ENCODE assay signal across 13 cellular contexts in the genomic region with DNA sequence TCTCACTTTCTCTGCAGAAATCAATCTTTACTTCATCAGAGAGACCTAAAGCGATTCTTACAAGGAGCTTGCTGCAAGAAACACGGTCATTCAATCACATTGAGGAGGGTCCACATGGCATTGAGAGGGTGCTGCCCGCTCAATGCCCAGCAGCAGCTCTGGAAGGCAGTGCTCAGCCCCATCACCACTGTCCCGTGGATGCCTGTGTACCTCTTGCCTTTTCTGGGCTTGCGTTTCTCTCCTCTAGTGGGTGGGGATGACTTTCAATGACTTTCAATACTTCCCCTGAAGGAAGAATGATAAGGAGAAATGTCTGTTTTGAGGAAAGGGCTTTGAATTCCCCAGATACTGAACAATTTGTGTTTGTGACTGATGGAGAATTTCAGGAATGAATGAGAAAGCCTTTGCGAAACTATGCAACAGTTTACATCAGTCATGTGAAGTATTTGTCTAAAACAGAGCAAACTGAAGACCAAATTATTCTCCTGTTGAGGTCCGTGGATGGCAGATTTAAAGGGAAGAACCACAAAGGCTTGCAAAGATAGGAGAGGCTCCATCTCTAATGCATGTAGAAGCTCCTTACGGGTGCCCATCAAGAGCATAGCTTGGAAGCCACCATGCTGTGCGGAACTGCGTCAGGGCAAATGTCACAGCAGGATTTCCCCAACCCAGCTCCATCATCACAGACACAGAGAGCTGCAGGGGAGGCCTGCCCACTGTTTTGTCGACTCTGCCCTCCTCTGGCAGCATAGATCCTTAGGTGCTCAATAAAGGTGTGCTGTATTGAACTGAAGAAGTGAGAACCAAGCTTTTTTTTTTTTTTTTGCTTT. TPM values are rescaled to one million over a fixed set of nuclear protein-coding genes. Genes with fewer than 3 reads are reported as not detected.
DNase-seq lines count a peak whose midpoint lies in the region; ATAC-seq, FAIRE-seq and TF ChIP-seq lines count a peak whose summit lies in the region.
"Had no signal": no experiment of that assay in that cellular context is flagged by ENCODE, and none has a peak within 500 bp of the region (broad histone marks: within the 10 kb centered on the region; RNA-seq: fewer than 3 reads in every experiment).

No MANE protein-coding gene starts in this region.

- no peaks in the 10 kb centered on the region for H4K20me1 ChIP-seq in HepG2 (ENCODE audit: insufficient read depth, low read length)

- H3K9ac ChIP-seq in HepG2 (ENCODE audit: insufficient read depth, low read depth, low read length): peak overlapping the region; percentile 40

- no peak overlapping the region for H3K27ac Mint-ChIP-seq in activated CD4-positive, alpha-beta T cell treated with anti-CD3 and anti-CD28 coated beads, Interleukin-2, amount 10 ng/mL, durations not matched to agents 24 days and 14 days
- H3K27ac Mint-ChIP-seq in activated CD4-positive, alpha-beta T cell treated with anti-CD3 and anti-CD28 coated beads, Interleukin-2, amount 10 ng/mL, durations not matched to agents 7 days and 5 days: no peak overlapping the region
- H3K27ac Mint-ChIP-seq in activated naive CD4-positive, alpha-beta T cell treated with anti-CD3 and anti-CD28 coated beads for 36 hours: no peak overlapping the region
- H3K27ac Mint-ChIP-seq: T-helper 17 cell had no signal

- H3K27ac ChIP-seq in caudate nucleus (ENCODE audit: low read depth, low read length) (peak overlapping the region; percentile 88), HepG2 (ENCODE audit: extremely low read length, insufficient read depth, low read length) (peak overlapping the region; percentile 92), tibial nerve (peak overlapping the region; percentile 72 to 97 (median 87))
- H3K27ac ChIP-seq: 22Rv1, cardiac muscle cell had no signal

- no peaks in the 10 kb centered on the region for H3K36me3 Mint-ChIP-seq in activated CD4-positive, alpha-beta T cell treated with anti-CD3 and anti-CD28 coated beads, Interleukin-2, amount 10 ng/mL, durations not matched to agents 24 days and 14 days (ENCODE audit: low read depth)
- H3K36me3 Mint-ChIP-seq in activated CD4-positive, alpha-beta T cell treated with anti-CD3 and anti-CD28 coated beads, Interleukin-2, amount 10 ng/mL, durations not matched to agents 7 days and 5 days (ENCODE audit: low read depth): no peaks in the 10 kb centered on the region
- no peaks in the 10 kb centered on the region for H3K36me3 Mint-ChIP-seq in activated naive CD4-positive, alpha-beta T cell treated with anti-CD3 and anti-CD28 coated beads for 36 hours (ENCODE audit: low read depth)

- TF ChIP-seq RAD21 in HepG2 (CRISPR knock-in tag; IDR thresholded peaks at IDR 0.05): no peak

- H3K4me1 Mint-ChIP-seq in activated CD4-positive, alpha-beta T cell treated with anti-CD3 and anti-CD28 coated beads, Interleukin-2, amount 10 ng/mL, durations not matched to agents 24 days and 14 days: peaks cover 14% of the 10 kb centered on the region
- peaks cover 32% of the 10 kb centered on the region for H3K4me1 Mint-ChIP-seq in activated CD4-positive, alpha-beta T cell treated with anti-CD3 and anti-CD28 coated beads, Interleukin-2, amount 10 ng/mL, durations not matched to agents 7 days and 5 days
- peaks cover 20% of the 10 kb centered on the region for H3K4me1 Mint-ChIP-seq in activated naive CD4-positive, alpha-beta T cell treated with anti-CD3 and anti-CD28 coated beads for 36 hours (ENCODE audit: low read depth)

- no peak overlapping the region for H3K4me3 Mint-ChIP-seq in activated CD4-positive, alpha-beta T cell treated with anti-CD3 and anti-CD28 coated beads, Interleukin-2, amount 10 ng/mL, durations not matched to agents 24 days and 14 days
- H3K4me3 Mint-ChIP-seq in activated CD4-positive, alpha-beta T cell treated with anti-CD3 and anti-CD28 coated beads, Interleukin-2, amount 10 ng/mL, durations not matched to agents 7 days and 5 days: no peak overlapping the region
- H3K4me3 Mint-ChIP-seq in activated naive CD4-positive, alpha-beta T cell treated with anti-CD3 and anti-CD28 coated beads for 36 hours: no peak overlapping the region
- H3K4me3 Mint-ChIP-seq: T-helper 17 cell had no signal

- DNase-seq in activated CD4-positive, alpha-beta T cell treated with anti-CD3 and anti-CD28 coated beads, Interleukin-2, amount 10 ng/mL, durations not matched to agents 24 days and 14 days: peak; percentile 37
- DNase-seq in activated CD4-positive, alpha-beta T cell treated with anti-CD3 and anti-CD28 coated beads, Interleukin-2, amount 10 ng/mL, durations not matched to agents 7 days and 5 days: no peak
- DNase-seq in caudate nucleus (lab: John Stamatoyannopoulos, UW): no peak
- peak; percentile 52 for DNase-seq in HepG2 (ENCODE audit: low spot score)
- peak in 1 of 2 donors; percentile 7 for DNase-seq in tibial nerve (ENCODE audit: low spot score in 2 of 2)
- no peak for DNase-seq in GM13976 (ENCODE audit: low spot score)
- no peak for DNase-seq in activated naive CD4-positive, alpha-beta T cell treated with anti-CD3 and anti-CD28 coated beads for 36 hours
- no peak for DNase-seq in omental fat pad (ENCODE audit: low spot score)
- DNase-seq: MV-4-11, NCI-H82, T-helper 17 cell had no signal

- H3K27me3 ChIP-seq in HepG2 (ENCODE audit: control insufficient read depth in 1 of 2, insufficient read depth in 2 of 2, low read length in 2 of 2) (no peaks in the 10 kb centered on the region), tibial nerve (no peaks in the 10 kb centered on the region)
- H3K27me3 ChIP-seq: cardiac muscle cell had no signal

- H3K9me3 ChIP-seq in HepG2 (ENCODE audit: low read length): no peaks in the 10 kb centered on the region
- no peaks in the 10 kb centered on the region for H3K9me3 ChIP-seq in tibial nerve

- H3K27me3 Mint-ChIP-seq in activated CD4-positive, alpha-beta T cell treated with anti-CD3 and anti-CD28 coated beads, Interleukin-2, amount 10 ng/mL, durations not matched to agents 24 days and 14 days: peaks cover 13% of the 10 kb centered on the region
- H3K27me3 Mint-ChIP-seq in activated CD4-positive, alpha-beta T cell treated with anti-CD3 and anti-CD28 coated beads, Interleukin-2, amount 10 ng/mL, durations not matched to agents 7 days and 5 days: peaks cover 9% of the 10 kb centered on the region
- no peaks in the 10 kb centered on the region for H3K27me3 Mint-ChIP-seq in activated naive CD4-positive, alpha-beta T cell treated with anti-CD3 and anti-CD28 coated beads for 36 hours (ENCODE audit: low read depth)

- H3K4me2 ChIP-seq in HepG2 (ENCODE audit: low read depth, low read length): peak overlapping the region; percentile 9

- H3K36me3 ChIP-seq in HepG2 (replicated peaks in 1 of 2; ENCODE audit: control insufficient read depth in 1 of 2, insufficient read depth in 2 of 2, low read length in 2 of 2): peaks cover 14 to 25% of the 10 kb centered on the region in 2 experiments; a peak in 3 of 5 replicates
- peaks cover 0 to 47% (median 0%) of the 10 kb centered on the region in 3 donors for H3K36me3 ChIP-seq in tibial nerve

- POLR2A ChIA-PET in activated CD4-positive, alpha-beta T cell treated with anti-CD3 and anti-CD28 coated beads, Interleukin-2, amount 10 ng/mL, durations not matched to agents 7 days and 5 days (lab: Charles Lee): no interaction called here
- POLR2A ChIA-PET in HepG2 (lab: Yijun Ruan, JAX): interaction anchor here (0.9 to 12.0 kb wide), 9 partner anchors 10 to 1038 kb away, joined by 3 to 863 read pairs (median 5); partner anchors contain the start of genes DEPP1 and RASSF4

- H2AFZ ChIP-seq in HepG2 (ENCODE audit: low read length): no peak overlapping the region

- TF ChIP-seq POLR2A in HepG2 (IDR thresholded peaks at IDR 0.05; ENCODE audit: insufficient read depth in 1 of 2, low read depth in 2 of 2, low read length in 2 of 2) (no peak), tibial nerve (IDR thresholded peaks at IDR 0.05) (no peak)

- no peaks in the 10 kb centered on the region for H3K9me3 Mint-ChIP-seq in activated CD4-positive, alpha-beta T cell treated with anti-CD3 and anti-CD28 coated beads, Interleukin-2, amount 10 ng/mL, durations not matched to agents 24 days and 14 days
- no peaks in the 10 kb centered on the region for H3K9me3 Mint-ChIP-seq in activated CD4-positive, alpha-beta T cell treated with anti-CD3 and anti-CD28 coated beads, Interleukin-2, amount 10 ng/mL, durations not matched to agents 7 days and 5 days
- H3K9me3 Mint-ChIP-seq in activated naive CD4-positive, alpha-beta T cell treated with anti-CD3 and anti-CD28 coated beads for 36 hours: no peaks in the 10 kb centered on the region

- TF ChIP-seq EP300 in HepG2 (IDR thresholded peaks at IDR 0.05; ENCODE audit: low read depth in 2 of 2, low read length in 2 of 2) (peak in 1 of 2 experiments; percentile 44; a peak in 1 of 4 replicates), HepG2 (CRISPR knock-in tag; IDR thresholded peaks at IDR 0.05; ENCODE audit: borderline replicate concordance) (no peak), tibial nerve (IDR thresholded peaks at IDR 0.05) (peak; percentile 20 to 31)

- 76% methylated on average over 11 of the region's 11 CpGs for WGBS in HepG2 (ENCODE audit: low lambda C conversion rate)
- WGBS in tibial nerve, 2 donors: 60 to 62% methylated on average over 8 to 11 of the region's 11 CpGs

- intact Hi-C loops in activated CD4-positive, alpha-beta T cell treated with anti-CD3 and anti-CD28 coated beads, Interleukin-2, amount 10 ng/mL, durations not matched to agents 24 days and 14 days (cut with micrococcal nuclease): no loop called here
- intact Hi-C loops in HepG2 (cut with micrococcal nuclease; ENCODE audit: unreplicated experiment): loop anchor here (5.0 kb wide), 1 partner anchor 62 kb away; no protein-coding TSS in a partner anchor
- intact Hi-C loops in activated naive CD4-positive, alpha-beta T cell treated with anti-CD3 and anti-CD28 coated beads for 36 hours (cut with micrococcal nuclease): no loop called here

- in situ Hi-C loops in HepG2 (cut with HindIII; ENCODE audit: extremely low pct_ligation_motif_present, low pct_unique_long_range_greater_than_20kb) (no loop called here), GM13976 (cut with MboI; ENCODE audit: low sequenced_read_pairs, unreplicated experiment) (no loop called here)

- CTCF ChIA-PET in activated CD4-positive, alpha-beta T cell treated with anti-CD3 and anti-CD28 coated beads, Interleukin-2, amount 10 ng/mL, durations not matched to agents 7 days and 5 days (lab: Charles Lee): interaction anchor here (1.2 to 1.8 kb wide), 3 partner anchors 10 to 26 kb away, joined by 3 to 5 read pairs (median 4); no protein-coding TSS in a partner anchor
- CTCF ChIA-PET in HepG2 (lab: Yijun Ruan, JAX; ENCODE audit: low intra/inter-chr PET ratio, low total read pairs): no interaction called here
- CTCF ChIA-PET in activated naive CD4-positive, alpha-beta T cell treated with anti-CD3 and anti-CD28 coated beads for 36 hours (lab: Charles Lee): interaction anchor here (0.6 to 1.4 kb wide), 3 partner anchors 16 to 1036 kb away, joined by 3 to 5 read pairs (median 5); partner anchors contain the start of gene DEPP1

- ATAC-seq in HepG2: no peak
- ATAC-seq in omental fat pad (ENCODE audit: low FRiP score): no peak
- ATAC-seq: T-helper 17 cell had no signal

- no peaks in the 10 kb centered on the region for H3K79me2 ChIP-seq in HepG2 (ENCODE audit: insufficient read depth, low read length)

- H3K4me3 ChIP-seq in HepG2 (replicated peaks in 1 of 3; ENCODE audit: insufficient read depth in 1 of 3, low read depth in 2 of 3, low read length in 3 of 3): no peak overlapping the region
- no peak overlapping the region for H3K4me3 ChIP-seq in tibial nerve
- H3K4me3 ChIP-seq: cardiac muscle cell had no signal

- H3K4me1 ChIP-seq in HepG2 (ENCODE audit: insufficient read depth, low read length): peaks cover 96% of the 10 kb centered on the region
- H3K4me1 ChIP-seq in tibial nerve: peaks cover 4 to 96% (median 59%) of the 10 kb centered on the region in 4 donors

- TF ChIP-seq CTCF in HepG2 (CRISPR knock-in tag; IDR thresholded peaks at IDR 0.05) (peak; percentile 28; the same call in 1 of the 2 replicates), tibial nerve (IDR thresholded peaks at IDR 0.05) (no peak), GM13976 (IDR thresholded peaks at IDR 0.05; ENCODE audit: borderline replicate concordance, control extremely low read depth, extremely low read depth, insufficient read depth, missing control alignments) (no peak), omental fat pad (IDR thresholded peaks at IDR 0.05) (no peak)

- FAIRE-seq in HepG2 (lab: Jason Lieb, UNC): no peak

- TSS peak; percentile 31 for BruUV-seq in HepG2 (replicated peaks; lab: Mats Ljungman, UMichigan)

RNA-seq across cellular contexts. Expression of gene ZNF22, which starts 6.6 kb away (rescaled TPM):
- total RNA-seq in activated CD4-positive, alpha-beta T cell treated with anti-CD3 and anti-CD28 coated beads, Interleukin-2, amount 10 ng/mL, durations not matched to agents 24 days and 14 days: 26.0 and 26.7 TPM in 2 replicates
- 10 to 100 TPM; 26.9 to 29.7 TPM for total RNA-seq in activated CD4-positive, alpha-beta T cell treated with anti-CD3 and anti-CD28 coated beads, Interleukin-2, amount 10 ng/mL, durations not matched to agents 7 days and 5 days
- total RNA-seq in HepG2 (2016; rRNA removed; fragmentation: Illumina TruSeq; extraction: Trizol) (0.40 and 0.58 TPM in 2 replicates), tibial nerve (10 to 100 TPM; 23.4 to 30.2 (median 26.0) TPM), omental fat pad (10 to 100 TPM; 25.9 to 51.7 (median 37.7) TPM)
- not detected in 2 replicates for total RNA-seq in HepG2 (2016; cell fraction: cytosol; rRNA removed; fragmentation: Illumina TruSeq; extraction: Trizol; ENCODE audit: low read depth)
- 0.49 and 0.56 TPM in 2 replicates for total RNA-seq in HepG2 (2016; cell fraction: insoluble cytoplasmic fraction; rRNA removed; fragmentation: Illumina TruSeq; extraction: Trizol)
- 0.28 and 0.45 TPM in 2 replicates for total RNA-seq in HepG2 (2016; cell fraction: membrane; rRNA removed; fragmentation: Illumina TruSeq; extraction: Trizol)
- total RNA-seq in HepG2 (2016; cell fraction: nucleus; rRNA removed; fragmentation: Illumina TruSeq; extraction: Trizol): 0.75 and 1.2 TPM in 2 replicates
- polyA plus RNA-seq in HepG2 (2011; rRNA removed): 1.1 and 1.3 TPM in 2 replicates
- 0.35 and 0.77 TPM in 2 replicates for polyA plus RNA-seq in HepG2 (2011; cell fraction: cytosol; rRNA removed)
- polyA plus RNA-seq in HepG2 (2011; cell fraction: nucleus; rRNA removed): 1.2 and 1.7 TPM in 2 replicates
- 1.6 and 2.5 TPM in 2 replicates for polyA plus RNA-seq in HepG2 (2012)
- 0.07 and 0.09 TPM in 2 replicates for polyA plus RNA-seq in HepG2 (2016; cell fraction: cytosol; fragmentation: Illumina TruSeq; extraction: Trizol; ENCODE audit: low read depth)
- polyA plus RNA-seq in HepG2 (2016; cell fraction: insoluble cytoplasmic fraction; fragmentation: Illumina TruSeq; extraction: Trizol; ENCODE audit: low read depth): 0.60 and 0.62 TPM in 2 replicates
- polyA plus RNA-seq in HepG2 (2016; cell fraction: membrane; fragmentation: Illumina TruSeq; extraction: Trizol; ENCODE audit: low read depth): 0.22 and 0.27 TPM in 2 replicates
- polyA plus RNA-seq in HepG2 (2016; cell fraction: nucleus; fragmentation: Illumina TruSeq; extraction: Trizol; ENCODE audit: insufficient read depth, low read depth): 0.89 and 1.1 TPM in 2 replicates
- not detected in 2 replicates for polyA minus RNA-seq in HepG2 (2011; rRNA and poly(A)+ RNA removed; ENCODE audit: low replicate concordance)
- polyA minus RNA-seq in HepG2 (2011; cell fraction: cytosol; rRNA and poly(A)+ RNA removed): not detected in 2 replicates
- 2.2 and 2.4 TPM in 2 replicates for polyA minus RNA-seq in HepG2 (2011; cell fraction: nucleus; rRNA and poly(A)+ RNA removed)
- 10 to 100 TPM; 18.7 to 19.5 TPM for total RNA-seq in activated naive CD4-positive, alpha-beta T cell treated with anti-CD3 and anti-CD28 coated beads for 36 hours

RNA-seq across cellular contexts. Expression of gene DEPP1, which starts 15.5 kb away (rescaled TPM):
- 3.3 and 4.3 TPM in 2 replicates for total RNA-seq in activated CD4-positive, alpha-beta T cell treated with anti-CD3 and anti-CD28 coated beads, Interleukin-2, amount 10 ng/mL, durations not matched to agents 24 days and 14 days
- total RNA-seq in activated CD4-positive, alpha-beta T cell treated with anti-CD3 and anti-CD28 coated beads, Interleukin-2, amount 10 ng/mL, durations not matched to agents 7 days and 5 days: under 1 TPM; 0.22 to 0.33 TPM
- 11.2 and 14.8 TPM in 2 replicates for total RNA-seq in HepG2 (2016; rRNA removed; fragmentation: Illumina TruSeq; extraction: Trizol)
- total RNA-seq in HepG2 (2016; cell fraction: cytosol; rRNA removed; fragmentation: Illumina TruSeq; extraction: Trizol; ENCODE audit: low read depth): 3.0 and 5.0 TPM in 2 replicates
- 9.0 and 15.3 TPM in 2 replicates for total RNA-seq in HepG2 (2016; cell fraction: insoluble cytoplasmic fraction; rRNA removed; fragmentation: Illumina TruSeq; extraction: Trizol)
- total RNA-seq in HepG2 (2016; cell fraction: membrane; rRNA removed; fragmentation: Illumina TruSeq; extraction: Trizol): 9.0 and 9.3 TPM in 2 replicates
- 15.1 and 16.0 TPM in 2 replicates for total RNA-seq in HepG2 (2016; cell fraction: nucleus; rRNA removed; fragmentation: Illumina TruSeq; extraction: Trizol)
- polyA plus RNA-seq in HepG2 (2011; rRNA removed): 270 and 338 TPM in 2 replicates
- polyA plus RNA-seq in HepG2 (2011; cell fraction: cytosol; rRNA removed): 261 and 317 TPM in 2 replicates
- 103 and 135 TPM in 2 replicates for polyA plus RNA-seq in HepG2 (2011; cell fraction: nucleus; rRNA removed)
- 132 and 232 TPM in 2 replicates for polyA plus RNA-seq in HepG2 (2012)
- 2.0 and 2.5 TPM in 2 replicates for polyA plus RNA-seq in HepG2 (2016; cell fraction: cytosol; fragmentation: Illumina TruSeq; extraction: Trizol; ENCODE audit: low read depth)
- 9.3 and 11.2 TPM in 2 replicates for polyA plus RNA-seq in HepG2 (2016; cell fraction: insoluble cytoplasmic fraction; fragmentation: Illumina TruSeq; extraction: Trizol; ENCODE audit: low read depth)
- polyA plus RNA-seq in HepG2 (2016; cell fraction: membrane; fragmentation: Illumina TruSeq; extraction: Trizol; ENCODE audit: low read depth): 3.6 and 5.2 TPM in 2 replicates
- 13.4 and 15.5 TPM in 2 replicates for polyA plus RNA-seq in HepG2 (2016; cell fraction: nucleus; fragmentation: Illumina TruSeq; extraction: Trizol; ENCODE audit: insufficient read depth, low read depth)
- 1.8 and 739 TPM in 2 replicates for polyA minus RNA-seq in HepG2 (2011; rRNA and poly(A)+ RNA removed; ENCODE audit: low replicate concordance)
- 249 and 254 TPM in 2 replicates for polyA minus RNA-seq in HepG2 (2011; cell fraction: cytosol; rRNA and poly(A)+ RNA removed)
- 107 and 142 TPM in 2 replicates for polyA minus RNA-seq in HepG2 (2011; cell fraction: nucleus; rRNA and poly(A)+ RNA removed)
- total RNA-seq in tibial nerve: 1,000 to 10,000 TPM in 1 of 4 donors, 100 to 1,000 TPM in 3; 530 to 1,439 (median 798) TPM
- total RNA-seq in activated naive CD4-positive, alpha-beta T cell treated with anti-CD3 and anti-CD28 coated beads for 36 hours: 1 to 10 TPM; 2.4 to 3.2 TPM
- total RNA-seq in omental fat pad: 100 to 1,000 TPM; 181 to 740 (median 276) TPM

RNA-seq across cellular contexts. Expression of gene RASSF4, which starts 34.5 kb away (rescaled TPM):
- total RNA-seq in activated CD4-positive, alpha-beta T cell treated with anti-CD3 and anti-CD28 coated beads, Interleukin-2, amount 10 ng/mL, durations not matched to agents 24 days and 14 days: 1.3 and 1.5 TPM in 2 replicates
- total RNA-seq in activated CD4-positive, alpha-beta T cell treated with anti-CD3 and anti-CD28 coated beads, Interleukin-2, amount 10 ng/mL, durations not matched to agents 7 days and 5 days: under 1 TPM; 0.42 to 0.52 TPM
- 49.9 and 51.7 TPM in 2 replicates for total RNA-seq in HepG2 (2016; rRNA removed; fragmentation: Illumina TruSeq; extraction: Trizol)
- total RNA-seq in HepG2 (2016; cell fraction: cytosol; rRNA removed; fragmentation: Illumina TruSeq; extraction: Trizol; ENCODE audit: low read depth): 22.4 and 22.8 TPM in 2 replicates
- 49.9 and 50.1 TPM in 2 replicates for total RNA-seq in HepG2 (2016; cell fraction: insoluble cytoplasmic fraction; rRNA removed; fragmentation: Illumina TruSeq; extraction: Trizol)
- 39.2 and 45.6 TPM in 2 replicates for total RNA-seq in HepG2 (2016; cell fraction: membrane; rRNA removed; fragmentation: Illumina TruSeq; extraction: Trizol)
- 52.1 and 54.6 TPM in 2 replicates for total RNA-seq in HepG2 (2016; cell fraction: nucleus; rRNA removed; fragmentation: Illumina TruSeq; extraction: Trizol)
- polyA plus RNA-seq in HepG2 (2011; rRNA removed): 34.0 and 39.7 TPM in 2 replicates
- 20.4 and 25.8 TPM in 2 replicates for polyA plus RNA-seq in HepG2 (2011; cell fraction: cytosol; rRNA removed)
- polyA plus RNA-seq in HepG2 (2011; cell fraction: nucleus; rRNA removed): 140 TPM in 2 replicates
- 25.0 and 26.7 TPM in 2 replicates for polyA plus RNA-seq in HepG2 (2012)
- polyA plus RNA-seq in HepG2 (2016; cell fraction: cytosol; fragmentation: Illumina TruSeq; extraction: Trizol; ENCODE audit: low read depth): 18.5 and 22.5 TPM in 2 replicates
- polyA plus RNA-seq in HepG2 (2016; cell fraction: insoluble cytoplasmic fraction; fragmentation: Illumina TruSeq; extraction: Trizol; ENCODE audit: low read depth): 53.5 and 57.9 TPM in 2 replicates
- polyA plus RNA-seq in HepG2 (2016; cell fraction: membrane; fragmentation: Illumina TruSeq; extraction: Trizol; ENCODE audit: low read depth): 31.2 and 31.3 TPM in 2 replicates
- 84.5 and 98.6 TPM in 2 replicates for polyA plus RNA-seq in HepG2 (2016; cell fraction: nucleus; fragmentation: Illumina TruSeq; extraction: Trizol; ENCODE audit: insufficient read depth, low read depth)
- polyA minus RNA-seq in HepG2 (2011; rRNA and poly(A)+ RNA removed; ENCODE audit: low replicate concordance): 0.12 and 67.0 TPM in 2 replicates
- 13.4 and 16.0 TPM in 2 replicates for polyA minus RNA-seq in HepG2 (2011; cell fraction: cytosol; rRNA and poly(A)+ RNA removed)
- polyA minus RNA-seq in HepG2 (2011; cell fraction: nucleus; rRNA and poly(A)+ RNA removed): 74.3 and 88.9 TPM in 2 replicates
- 100 to 1,000 TPM; 153 to 275 (median 185) TPM for total RNA-seq in tibial nerve
- 1 to 10 TPM; 1.1 to 2.2 TPM for total RNA-seq in activated naive CD4-positive, alpha-beta T cell treated with anti-CD3 and anti-CD28 coated beads for 36 hours
- total RNA-seq in omental fat pad: 100 to 1,000 TPM in 3 of 4 donors, 10 to 100 TPM in 1; 75.1 to 229 (median 142) TPM

Comparison
In these comparisons a context has a peak if more than half of its experiments do, and no peak if none do; other contexts are left out.
1. DNase-seq: peak in activated CD4-positive, alpha-beta T cell treated with anti-CD3 and anti-CD28 coated beads, Interleukin-2, amount 10 ng/mL, durations not matched to agents 24 days and 14 days (single experiment) and HepG2 (single experiment); none in activated CD4-positive, alpha-beta T cell treated with anti-CD3 and anti-CD28 coated beads, Interleukin-2, amount 10 ng/mL, durations not matched to agents 7 days and 5 days (single experiment), caudate nucleus (0 of 61), GM13976 (single experiment), activated naive CD4-positive, alpha-beta T cell treated with anti-CD3 and anti-CD28 coated beads for 36 hours (single experiment) and omental fat pad (single experiment).
2. RNA of gene ZNF22, which starts 6.6 kb away (total RNA-seq): 25.9 to 51.7 TPM in omental fat pad, 26.9 to 29.7 TPM in activated CD4-positive, alpha-beta T cell treated with anti-CD3 and anti-CD28 coated beads, Interleukin-2, amount 10 ng/mL, durations not matched to agents 7 days and 5 days, 23.4 to 30.2 TPM in tibial nerve, 26.0 to 26.7 TPM in activated CD4-positive, alpha-beta T cell treated with anti-CD3 and anti-CD28 coated beads, Interleukin-2, amount 10 ng/mL, durations not matched to agents 24 days and 14 days and 18.7 to 19.5 TPM in activated naive CD4-positive, alpha-beta T cell treated with anti-CD3 and anti-CD28 coated beads for 36 hours; 0.28 to 1.2 TPM in HepG2; every median in the first group is over 4 times any median in the second.
3. RNA of gene DEPP1, which starts 15.5 kb away (total RNA-seq): 530 to 1,439 TPM in tibial nerve and 181 to 740 TPM in omental fat pad; 3.0 to 16.0 TPM in HepG2, 3.3 to 4.3 TPM in activated CD4-positive, alpha-beta T cell treated with anti-CD3 and anti-CD28 coated beads, Interleukin-2, amount 10 ng/mL, durations not matched to agents 24 days and 14 days, 2.4 to 3.2 TPM in activated naive CD4-positive, alpha-beta T cell treated with anti-CD3 and anti-CD28 coated beads for 36 hours and 0.22 to 0.33 TPM in activated CD4-positive, alpha-beta T cell treated with anti-CD3 and anti-CD28 coated beads, Interleukin-2, amount 10 ng/mL, durations not matched to agents 7 days and 5 days; every median in the first group is over 10 times any median in the second.
4. Peak in every context shown above with its lines, with median percentiles within 50 percentile points of each other: H3K27ac ChIP-seq.